In genomic region chr18:44497294-44497693, GRCh38 we compare ENCODE assay signal across 23 cellular contexts.
"Had no signal": no experiment of that assay in that cellular context is flagged by ENCODE, and none has a peak within 500 bp of the region (broad histone marks: within the 10 kb centered on the region; RNA-seq: fewer than 3 reads in every experiment).

No MANE protein-coding gene starts in this region.

- H3K27me3 Mint-ChIP-seq: naive thymus-derived CD8-positive, alpha-beta T cell; stimulated activated memory B cell treated with anti-CD40 and anti-IgM and Interleukin-4, amounts not matched to agents 10 μg/mL and 1 μg/mL and 100 μg/mL, for 72 hours had no signal

- H3K27me3 ChIP-seq: esophagus squamous epithelium, heart right ventricle, left lung, neural progenitor cell, right lobe of liver, testis, tibial artery, upper lobe of left lung had no signal

- H2AFZ ChIP-seq: neural progenitor cell had no signal

- H3K36me3 ChIP-seq: esophagus squamous epithelium, heart right ventricle, left lung, neural progenitor cell, right lobe of liver, tibial artery, upper lobe of left lung had no signal

- ATAC-seq: effector memory CD8-positive, alpha-beta T cell; heart right ventricle; left lung; naive thymus-derived CD8-positive, alpha-beta T cell; psoas muscle; right lobe of liver; stimulated activated memory B cell treated with anti-CD40 and anti-IgM and Interleukin-4, amounts not matched to agents 10 μg/mL and 1 μg/mL and 100 μg/mL, for 72 hours; stimulated activated naive CD8-positive, alpha-beta T cell treated with anti-CD3 and anti-CD28 coated beads, Interleukin-15, Interleukin-2, amounts not matched to agents 100 U/mL and 50 U/mL, for 24 hours had no signal

- H3K9me3 Mint-ChIP-seq: effector memory CD8-positive, alpha-beta T cell; immature natural killer cell had no signal

- H3K9me3 ChIP-seq: esophagus squamous epithelium, heart right ventricle, left lung, psoas muscle, right lobe of liver, testis, tibial artery, upper lobe of left lung had no signal

- H3K4me1 Mint-ChIP-seq: neural progenitor cell had no signal

- DNase-seq: cortex of kidney; effector memory CD8-positive, alpha-beta T cell; erythroblast; esophagus squamous epithelium; foreskin melanocyte; glutamatergic neuron; heart right ventricle; hypothalamus; immature natural killer cell; left lung; mesenchymal stem cell; naive thymus-derived CD8-positive, alpha-beta T cell; psoas muscle; right lobe of liver; stimulated activated CD4-positive, alpha-beta T cell treated with anti-CD3 and anti-CD28 coated beads, Interleukin-4, amount 100 ng/mL, for 4 hours; stimulated activated naive CD8-positive, alpha-beta T cell treated with anti-CD3 and anti-CD28 coated beads, Interleukin-15, Interleukin-2, amounts not matched to agents 100 U/mL and 50 U/mL, for 24 hours; substantia nigra; testis; tibial artery; upper lobe of left lung had no signal

- H3K36me3 Mint-ChIP-seq: mesothelial cell of epicardium; naive thymus-derived CD8-positive, alpha-beta T cell; neural progenitor cell; stimulated activated memory B cell treated with anti-CD40 and anti-IgM and Interleukin-4, amounts not matched to agents 10 μg/mL and 1 μg/mL and 100 μg/mL, for 72 hours had no signal

- H3K9ac ChIP-seq: neural progenitor cell had no signal

- H3K27ac ChIP-seq: esophagus squamous epithelium, heart right ventricle, left lung, neural progenitor cell, psoas muscle, right lobe of liver, testis, tibial artery, upper lobe of left lung had no signal

- H3K27ac Mint-ChIP-seq: effector memory CD8-positive, alpha-beta T cell; immature natural killer cell; mesothelial cell of epicardium; naive thymus-derived CD8-positive, alpha-beta T cell; neural progenitor cell; stimulated activated memory B cell treated with anti-CD40 and anti-IgM and Interleukin-4, amounts not matched to agents 10 μg/mL and 1 μg/mL and 100 μg/mL, for 72 hours had no signal

- H3K4me1 ChIP-seq: esophagus squamous epithelium, heart right ventricle, left lung, neural progenitor cell, psoas muscle, right lobe of liver, testis, upper lobe of left lung had no signal

- H3K4me2 ChIP-seq: neural progenitor cell had no signal

- H3K4me3 ChIP-seq: esophagus squamous epithelium, heart right ventricle, left lung, neural progenitor cell, psoas muscle, right lobe of liver, testis, tibial artery, upper lobe of left lung had no signal

- H3K4me3 Mint-ChIP-seq: effector memory CD8-positive, alpha-beta T cell; immature natural killer cell; mesothelial cell of epicardium; naive thymus-derived CD8-positive, alpha-beta T cell; neural progenitor cell; stimulated activated memory B cell treated with anti-CD40 and anti-IgM and Interleukin-4, amounts not matched to agents 10 μg/mL and 1 μg/mL and 100 μg/mL, for 72 hours had no signal
